19 cellular contexts compared by ENCODE assay signal in the genomic region with DNA sequence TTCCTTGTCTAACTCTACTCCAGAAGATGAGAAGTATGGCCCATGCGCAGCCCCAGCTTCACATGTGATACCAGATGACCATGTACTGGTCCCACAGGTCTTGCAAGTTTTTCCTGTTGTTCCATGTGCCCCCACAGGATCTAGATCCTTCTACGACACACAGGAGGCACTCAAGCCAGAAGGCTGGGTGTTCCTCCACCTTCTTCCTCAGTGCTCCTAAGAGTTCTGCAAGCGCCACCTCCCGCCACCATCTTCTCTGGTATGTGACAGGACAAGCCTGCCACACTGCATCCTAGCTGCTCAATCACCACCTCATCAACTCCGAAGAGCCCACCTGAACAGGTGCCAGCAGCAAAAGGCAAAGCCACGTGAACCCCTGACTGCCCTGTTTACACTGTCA. TPM values are rescaled to one million over a fixed set of nuclear protein-coding genes. Genes with fewer than 3 reads are reported as not detected.
DNase-seq lines count a peak whose midpoint lies in the region; ATAC-seq, FAIRE-seq and TF ChIP-seq lines count a peak whose summit lies in the region.
"Had no signal": no experiment of that assay in that cellular context is flagged by ENCODE, and none has a peak within 500 bp of the region (broad histone marks: within the 10 kb centered on the region; RNA-seq: fewer than 3 reads in every experiment).

No MANE protein-coding gene starts in this region.

- no peak for ATAC-seq in CD8-positive, alpha-beta T cell
- ATAC-seq in GM18870 (IDR thresholded peaks at IDR 0.05; ENCODE audit: unreplicated experiment), result no peak
- ATAC-seq: stimulated activated memory B cell treated with anti-CD40 and anti-IgM and Interleukin-4, amounts not matched to agents 10 μg/mL and 1 μg/mL and 100 μg/mL, for 72 hours had no signal

- H3K27ac Mint-ChIP-seq in CD8-positive, alpha-beta T cell, result peak overlapping the region; percentile 24
- H3K27ac Mint-ChIP-seq: activated naive CD4-positive, alpha-beta T cell treated with anti-CD3 and anti-CD28 coated beads, Interleukin-2, amount 10 ng/mL, durations not matched to agents 7 days and 5 days; nephron had no signal

- H3K4me1 Mint-ChIP-seq in CD8-positive, alpha-beta T cell (ENCODE audit: low read depth), result peaks cover 28% of the 10 kb centered on the region

- H3K4me3 ChIP-seq in CD8-positive, alpha-beta T cell (ENCODE audit: low read depth, low read length), result no peak overlapping the region
- no peak overlapping the region for H3K4me3 ChIP-seq in spleen
- H3K4me3 ChIP-seq: upper lobe of left lung had no signal

- peak overlapping the region; percentile 15 for H3K4me3 Mint-ChIP-seq in CD8-positive, alpha-beta T cell
- H3K4me3 Mint-ChIP-seq: activated naive CD4-positive, alpha-beta T cell treated with anti-CD3 and anti-CD28 coated beads, Interleukin-2, amount 10 ng/mL, durations not matched to agents 7 days and 5 days; nephron; stimulated activated memory B cell treated with anti-CD40 and anti-IgM and Interleukin-4, amounts not matched to agents 10 μg/mL and 1 μg/mL and 100 μg/mL, for 72 hours had no signal

- no peaks in the 10 kb centered on the region for H3K9me3 Mint-ChIP-seq in CD8-positive, alpha-beta T cell
- H3K9me3 Mint-ChIP-seq: activated naive CD4-positive, alpha-beta T cell treated with anti-CD3 and anti-CD28 coated beads, Interleukin-2, amount 10 ng/mL, durations not matched to agents 7 days and 5 days; stimulated activated memory B cell treated with anti-CD40 and anti-IgM and Interleukin-4, amounts not matched to agents 10 μg/mL and 1 μg/mL and 100 μg/mL, for 72 hours had no signal

- no peaks in the 10 kb centered on the region for H3K27me3 Mint-ChIP-seq in CD8-positive, alpha-beta T cell (ENCODE audit: low read depth)
- H3K27me3 Mint-ChIP-seq: activated naive CD4-positive, alpha-beta T cell treated with anti-CD3 and anti-CD28 coated beads, Interleukin-2, amount 10 ng/mL, durations not matched to agents 7 days and 5 days; stimulated activated memory B cell treated with anti-CD40 and anti-IgM and Interleukin-4, amounts not matched to agents 10 μg/mL and 1 μg/mL and 100 μg/mL, for 72 hours had no signal

- POLR2A ChIA-PET in CD8-positive, alpha-beta T cell (lab: Charles Lee), result no interaction called here

- TF ChIP-seq EP300 in Ishikawa (IDR thresholded peaks at IDR 0.05; ENCODE audit: borderline replicate concordance), result no peak

- TF ChIP-seq POLR2A in spleen (IDR thresholded peaks at IDR 0.05), result no peak

- peak in 1 of 7 experiments; percentile 34 for DNase-seq in CD8-positive, alpha-beta T cell
- DNase-seq in islet precursor cell (peak; percentile 48), spleen (peak; percentile 25), CD1c-positive myeloid dendritic cell (ENCODE audit: extremely low spot score) (no peak), GM19239 (ENCODE audit: insufficient read length, low spot score) (no peak)
- DNase-seq: activated CD4-positive, CD25-positive, alpha-beta regulatory T cell treated with anti-CD3 and anti-CD28 coated beads, Interleukin-2, amount 50 U/mL, for 72 hours; activated naive CD4-positive, alpha-beta T cell treated with anti-CD3 and anti-CD28 coated beads, Interleukin-2, amount 10 ng/mL, durations not matched to agents 7 days and 5 days; hippocampal formation; mesendoderm; NCI-H1417; NCI-H2171; T1000 had no signal

- no peak for FAIRE-seq in GM19239 (lab: Jason Lieb, UNC)
- FAIRE-seq: colon, kidney had no signal

- no peaks in the 10 kb centered on the region for H3K36me3 ChIP-seq in CD8-positive, alpha-beta T cell (ENCODE audit: insufficient read depth, low read length)
- peaks cover 0 to 23% (median 0%) of the 10 kb centered on the region in 6 donors for H3K36me3 ChIP-seq in spleen
- H3K36me3 ChIP-seq: upper lobe of left lung had no signal

- CTCF ChIA-PET in CD8-positive, alpha-beta T cell (lab: Charles Lee), result interaction anchor here (1.0 to 2.4 kb wide), 3 partner anchors 33 to 545 kb away, joined by 3 to 7 read pairs (median 5); no protein-coding TSS in a partner anchor

- intact Hi-C loops in CD8-positive, alpha-beta T cell (cut with DNase I, micrococcal nuclease), result no loop called here
- intact Hi-C loops in spleen (cut with DNase I; ENCODE audit: low total_unique reads), result no loop called here

- peaks cover 7% of the 10 kb centered on the region for H3K4me1 ChIP-seq in CD8-positive, alpha-beta T cell (ENCODE audit: insufficient read depth, low read length)
- peaks cover 5 to 29% (median 17%) of the 10 kb centered on the region in 6 donors for H3K4me1 ChIP-seq in spleen

- TF ChIP-seq CTCF in CD8-positive, alpha-beta T cell (IDR thresholded peaks at IDR 0.05), result no peak
- TF ChIP-seq CTCF in spleen (IDR thresholded peaks at IDR 0.05 in 8 of 11, conservative IDR thresholded peaks at IDR 0.05 in 3 of 11), result no peak

- H3K36me3 Mint-ChIP-seq in CD8-positive, alpha-beta T cell, result peaks cover 14% of the 10 kb centered on the region

- TF ChIP-seq RAD21 in Ishikawa (IDR thresholded peaks at IDR 0.05; ENCODE audit: low read depth), result no peak

- WGBS in spleen, 5 donors, result 93 to 100% (median 98%) methylated on average over 6 of the region's 6 CpGs

- no peaks in the 10 kb centered on the region for H3K27me3 ChIP-seq in CD8-positive, alpha-beta T cell (ENCODE audit: insufficient read depth, low read length)
- H3K27me3 ChIP-seq in spleen (replicated peaks in 1 of 7), result no peaks in the 10 kb centered on the region
- H3K27me3 ChIP-seq: upper lobe of left lung had no signal

- no peak overlapping the region for H3K27ac ChIP-seq in CD8-positive, alpha-beta T cell (ENCODE audit: low read depth, low read length)
- no peak overlapping the region for H3K27ac ChIP-seq in spleen
- H3K27ac ChIP-seq: upper lobe of left lung had no signal

- no peaks in the 10 kb centered on the region for H3K9me3 ChIP-seq in CD8-positive, alpha-beta T cell (ENCODE audit: low read length)
- H3K9me3 ChIP-seq in spleen, result no peaks in the 10 kb centered on the region
- H3K9me3 ChIP-seq: upper lobe of left lung had no signal

TF ChIP-seq in Ishikawa, 13 proteins besides CTCF, POLR2A, EP300 and RAD21:
- TF ChIP-seq, protein P1, sequence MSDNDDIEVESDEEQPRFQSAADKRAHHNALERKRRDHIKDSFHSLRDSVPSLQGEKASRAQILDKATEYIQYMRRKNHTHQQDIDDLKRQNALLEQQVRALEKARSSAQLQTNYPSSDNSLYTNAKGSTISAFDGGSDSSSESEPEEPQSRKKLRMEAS (IDR thresholded peaks at IDR 0.05), result peak; percentile 77
- no peak for TF ChIP-seq TEAD4 (IDR thresholded peaks at IDR 0.05)
- no peak for TF ChIP-seq NFIC (IDR thresholded peaks at IDR 0.05)

RNA-seq across cellular contexts. Expression of gene XXYLT1, which starts 43.1 kb away (rescaled TPM):
- total RNA-seq in CD8-positive, alpha-beta T cell, result 1 to 10 TPM; 3.7 to 4.3 TPM
- total RNA-seq in spleen, result 10 to 100 TPM in 4 of 7 donors, 1 to 10 TPM in 3; 7.7 to 22.3 (median 16.4) TPM
- polyA plus RNA-seq in spleen, result 1 to 10 TPM; 2.7 to 4.5 (median 3.4) TPM

Comparison
In these comparisons a context has a peak if more than half of its experiments do, and no peak if none do; other contexts are left out.
1. DNase-seq: peak in islet precursor cell (single experiment) and spleen (single experiment); none in CD1c-positive myeloid dendritic cell (single experiment) and GM19239 (single experiment).